13 cellular contexts compared by ENCODE assay signal in the genomic region with DNA sequence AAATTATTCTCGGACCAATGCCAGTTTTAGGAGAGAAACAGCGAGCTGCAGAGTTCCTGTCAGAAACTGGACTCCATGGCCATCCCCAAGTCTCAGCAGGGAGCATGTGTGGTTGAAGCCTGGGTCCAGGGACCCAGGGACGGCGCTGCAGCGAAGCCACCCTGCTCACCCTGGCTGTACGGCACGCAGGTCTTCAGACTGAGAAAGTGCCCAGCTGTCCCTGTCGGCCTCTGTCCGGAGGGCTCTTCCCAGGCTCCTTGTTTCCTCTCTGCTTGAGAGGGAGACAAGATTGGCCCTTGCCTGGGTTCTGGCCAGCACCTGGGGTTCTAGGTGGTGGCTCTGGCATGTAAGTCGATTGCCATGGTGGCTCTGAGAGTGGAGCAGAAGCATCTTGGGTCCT. TPM values are rescaled to one million over a fixed set of nuclear protein-coding genes. Genes with fewer than 3 reads are reported as not detected.
DNase-seq lines count a peak whose midpoint lies in the region; ATAC-seq and TF ChIP-seq lines count a peak whose summit lies in the region.
"Had no signal": no experiment of that assay in that cellular context is flagged by ENCODE, and none has a peak within 500 bp of the region (broad histone marks: within the 10 kb centered on the region; RNA-seq: fewer than 3 reads in every experiment).

No MANE protein-coding gene starts in this region.

- H3K9me3 ChIP-seq in mucosa of rectum (ENCODE audit: control insufficient read depth in 2 of 2, low read length in 2 of 2) = no peaks in the 10 kb centered on the region
- no peaks in the 10 kb centered on the region for H3K9me3 ChIP-seq in tibial artery

- H3K9me3 Mint-ChIP-seq in activated CD4-positive, alpha-beta T cell treated with anti-CD3 and anti-CD28 coated beads, Interleukin-2, amount 10 ng/mL, durations not matched to agents 7 days and 5 days = no peaks in the 10 kb centered on the region
- no peaks in the 10 kb centered on the region for H3K9me3 Mint-ChIP-seq in dendritic cell treated with granulocyte-macrophage colony-stimulating factor and Interleukin-4, amounts not matched to agents 40 ng/mL and 50 ng/mL, for 4 days

- peaks cover 37% of the 10 kb centered on the region for H3K36me3 Mint-ChIP-seq in activated CD4-positive, alpha-beta T cell treated with anti-CD3 and anti-CD28 coated beads, Interleukin-2, amount 10 ng/mL, durations not matched to agents 7 days and 5 days (ENCODE audit: low read depth)
- peaks cover 72% of the 10 kb centered on the region for H3K36me3 Mint-ChIP-seq in dendritic cell treated with granulocyte-macrophage colony-stimulating factor and Interleukin-4, amounts not matched to agents 40 ng/mL and 50 ng/mL, for 4 days (ENCODE audit: low read depth)

- CTCF ChIA-PET in activated CD4-positive, alpha-beta T cell treated with anti-CD3 and anti-CD28 coated beads, Interleukin-2, amount 10 ng/mL, durations not matched to agents 7 days and 5 days (lab: Charles Lee) = interaction anchor here (1.6 to 4.5 kb wide), 4 partner anchors 10 to 16 kb away, joined by 4 to 33 read pairs (median 8); no protein-coding TSS in a partner anchor

- peaks cover 57% of the 10 kb centered on the region for H3K4me1 Mint-ChIP-seq in activated CD4-positive, alpha-beta T cell treated with anti-CD3 and anti-CD28 coated beads, Interleukin-2, amount 10 ng/mL, durations not matched to agents 7 days and 5 days
- peaks cover 80% of the 10 kb centered on the region for H3K4me1 Mint-ChIP-seq in dendritic cell treated with granulocyte-macrophage colony-stimulating factor and Interleukin-4, amounts not matched to agents 40 ng/mL and 50 ng/mL, for 4 days (ENCODE audit: low read depth)

- intact Hi-C loops in dendritic cell treated with granulocyte-macrophage colony-stimulating factor and Interleukin-4, amounts not matched to agents 40 ng/mL and 50 ng/mL, for 4 days (cut with micrococcal nuclease) = no loop called here
- intact Hi-C loops in tibial artery (cut with DNase I; ENCODE audit: low total_unique reads) = no loop called here

- ATAC-seq in HG03108 (IDR thresholded peaks at IDR 0.05; ENCODE audit: unreplicated experiment) (no peak), HG02678 (IDR thresholded peaks at IDR 0.05; ENCODE audit: unreplicated experiment) (no peak)

- peak overlapping the region; percentile 0 to 94 for H3K27ac ChIP-seq in mucosa of rectum (ENCODE audit: low read depth in 2 of 2, low read length in 2 of 2)
- peak overlapping the region; percentile 86 to 88 for H3K27ac ChIP-seq in tibial artery

- no peak overlapping the region for H3K4me3 Mint-ChIP-seq in activated CD4-positive, alpha-beta T cell treated with anti-CD3 and anti-CD28 coated beads, Interleukin-2, amount 10 ng/mL, durations not matched to agents 7 days and 5 days
- H3K4me3 Mint-ChIP-seq in dendritic cell treated with granulocyte-macrophage colony-stimulating factor and Interleukin-4, amounts not matched to agents 40 ng/mL and 50 ng/mL, for 4 days = peak overlapping the region; percentile 97

- H3K36me3 ChIP-seq in mucosa of rectum (ENCODE audit: control insufficient read depth in 2 of 2, insufficient read depth in 2 of 2, low read length in 2 of 2) (peaks cover 35 to 38% of the 10 kb centered on the region in 2 donors), tibial artery (peaks cover 41 to 46% (median 43%) of the 10 kb centered on the region in 3 donors)

- no peaks in the 10 kb centered on the region for H3K27me3 Mint-ChIP-seq in activated CD4-positive, alpha-beta T cell treated with anti-CD3 and anti-CD28 coated beads, Interleukin-2, amount 10 ng/mL, durations not matched to agents 7 days and 5 days
- H3K27me3 Mint-ChIP-seq in dendritic cell treated with granulocyte-macrophage colony-stimulating factor and Interleukin-4, amounts not matched to agents 40 ng/mL and 50 ng/mL, for 4 days = no peaks in the 10 kb centered on the region

- H3K4me1 ChIP-seq in mucosa of rectum (ENCODE audit: control insufficient read depth in 2 of 2, insufficient read depth in 2 of 2, low read length in 2 of 2) = peaks cover 43 to 46% of the 10 kb centered on the region in 2 donors
- peaks cover 0 to 55% (median 43%) of the 10 kb centered on the region in 4 donors for H3K4me1 ChIP-seq in tibial artery

- no peak for DNase-seq in activated CD4-positive, alpha-beta T cell treated with anti-CD3 and anti-CD28 coated beads, Interleukin-2, amount 10 ng/mL, durations not matched to agents 7 days and 5 days
- no peak for DNase-seq in activated CD4-positive, alpha-beta T cell treated with anti-CD3 and anti-CD28 coated beads, Interleukin-2, amount 50 U/mL, for 48 hours
- no peak for DNase-seq in tibial artery
- no peak for DNase-seq in occipital lobe (lab: John Stamatoyannopoulos, UW)
- DNase-seq: GF-D8, MM.1S, NCI-H526 treated with DMSO at 0.1 percent for 48 hours had no signal

- H3K27me3 ChIP-seq in mucosa of rectum (ENCODE audit: control insufficient read depth in 2 of 2, insufficient read depth in 2 of 2, low read length in 2 of 2) (no peaks in the 10 kb centered on the region), tibial artery (no peaks in the 10 kb centered on the region)

- no peak for TF ChIP-seq CTCF in tibial artery (IDR thresholded peaks at IDR 0.05)

- peak overlapping the region; percentile 31 for H3K27ac Mint-ChIP-seq in activated CD4-positive, alpha-beta T cell treated with anti-CD3 and anti-CD28 coated beads, Interleukin-2, amount 10 ng/mL, durations not matched to agents 7 days and 5 days
- H3K27ac Mint-ChIP-seq in dendritic cell treated with granulocyte-macrophage colony-stimulating factor and Interleukin-4, amounts not matched to agents 40 ng/mL and 50 ng/mL, for 4 days = peak overlapping the region; percentile 95

- peak overlapping the region; percentile 17 to 87 for H3K9ac ChIP-seq in mucosa of rectum (ENCODE audit: low read depth in 1 of 2, low read length in 2 of 2)

- peak overlapping the region in 1 of 2 donors; percentile 77 for H3K4me3 ChIP-seq in mucosa of rectum (ENCODE audit: low read length in 2 of 2)
- H3K4me3 ChIP-seq in tibial artery = peak overlapping the region in 1 of 2 donors; percentile 58

- POLR2A ChIA-PET in activated CD4-positive, alpha-beta T cell treated with anti-CD3 and anti-CD28 coated beads, Interleukin-2, amount 10 ng/mL, durations not matched to agents 7 days and 5 days (lab: Charles Lee) = no interaction called here

RNA-seq across cellular contexts. Expression of a gene that starts 26.9 kb away (rescaled TPM):
- 10 to 100 TPM; 57.2 to 59.9 TPM for total RNA-seq in activated CD4-positive, alpha-beta T cell treated with anti-CD3 and anti-CD28 coated beads, Interleukin-2, amount 10 ng/mL, durations not matched to agents 7 days and 5 days
- 39.5 TPM for total RNA-seq in occipital lobe

RNA-seq across cellular contexts. Expression of a gene that starts 32.5 kb away (rescaled TPM):
- total RNA-seq in activated CD4-positive, alpha-beta T cell treated with anti-CD3 and anti-CD28 coated beads, Interleukin-2, amount 10 ng/mL, durations not matched to agents 7 days and 5 days = 10 to 100 TPM; 14.6 to 18.4 TPM
- 36.0 TPM for total RNA-seq in occipital lobe

RNA-seq across cellular contexts. Expression of a gene that starts 33.5 kb away (rescaled TPM):
- total RNA-seq in activated CD4-positive, alpha-beta T cell treated with anti-CD3 and anti-CD28 coated beads, Interleukin-2, amount 10 ng/mL, durations not matched to agents 7 days and 5 days = 10 to 100 TPM; 13.9 to 14.2 TPM
- total RNA-seq in occipital lobe = 6.4 TPM

RNA-seq across cellular contexts. Expression of a gene that starts 48.7 kb away (rescaled TPM):
- not detected for total RNA-seq in activated CD4-positive, alpha-beta T cell treated with anti-CD3 and anti-CD28 coated beads, Interleukin-2, amount 10 ng/mL, durations not matched to agents 7 days and 5 days
- total RNA-seq in occipital lobe = not detected
- total RNA-seq: cerebellum; T-helper 1 cell treated with Interleukin-12 subunit alpha and Interleukin-12 subunit beta and Interleukin-4 antibody, amounts not matched to agents 30 ng/mL and 1 ng/mL, for 36 hours had no signal

RNA-seq across cellular contexts. Expression of a gene that starts 59.5 kb away (rescaled TPM):
- 10 to 100 TPM; 92.5 to 94.2 TPM for total RNA-seq in activated CD4-positive, alpha-beta T cell treated with anti-CD3 and anti-CD28 coated beads, Interleukin-2, amount 10 ng/mL, durations not matched to agents 7 days and 5 days
- total RNA-seq in occipital lobe = 32.6 TPM
